In genomic region chr18:74596959-74597661, GRCh38 we compare ENCODE assay signal across 8 cellular contexts. TPM values are rescaled to one million over a fixed set of nuclear protein-coding genes. Genes with fewer than 3 reads are reported as not detected.
A peak's percentile ranks its signal among the peaks of the same experiment; 100 is the strongest.
DNase-seq lines count a peak whose midpoint lies in the region; ATAC-seq and TF ChIP-seq lines count a peak whose summit lies in the region.

No MANE protein-coding gene starts in this region.

- H3K4me3 ChIP-seq in CD4-positive, alpha-beta memory T cell (ENCODE audit: low read length in 2 of 2): peak overlapping the region; percentile 98 to 99
- peak overlapping the region; percentile 97 for H3K4me3 ChIP-seq in PC-3 (ENCODE audit: low read length)
- peak overlapping the region; percentile 93 for H3K4me3 ChIP-seq in neural progenitor cell
- H3K4me3 ChIP-seq in stomach smooth muscle (ENCODE audit: low read length in 2 of 2): peak overlapping the region; percentile 96 to 97

- H3K36me3 Mint-ChIP-seq in CD4-positive, alpha-beta memory T cell: peaks cover 28 to 45% of the 10 kb centered on the region in 2 donors
- peaks cover 12% of the 10 kb centered on the region for H3K36me3 Mint-ChIP-seq in neural progenitor cell

- H3K9me2 ChIP-seq in PC-3 (replicated peaks; ENCODE audit: low read length): no peaks in the 10 kb centered on the region

- H3K9me3 Mint-ChIP-seq in CD4-positive, alpha-beta memory T cell: peaks cover 0 to 3% (median 0%) of the 10 kb centered on the region in 8 donors
- no peaks in the 10 kb centered on the region for H3K9me3 Mint-ChIP-seq in neural progenitor cell

- DNase-seq in CD4-positive, alpha-beta memory T cell: peak in 1 of 5 donors; percentile 77
- DNase-seq in GM19240 (ENCODE audit: insufficient read length, low spot score) (peak; percentile 14), PC-3 (no peak), activated T-helper 1 cell treated with Interleukin-2 at 50 U/mL for 16 hours (ENCODE audit: low read depth) (peak; percentile 55), fibroblast of peridontal ligament (ENCODE audit: extremely low read depth) (peak; percentile 75), neural progenitor cell (ENCODE audit: low spot score) (peak; percentile 79)

- BruUV-seq in PC-3 (replicated peaks; lab: Mats Ljungman, UMichigan): TSS peak; percentile 73

- no peaks in the 10 kb centered on the region for H3K9me3 ChIP-seq in CD4-positive, alpha-beta memory T cell (ENCODE audit: control insufficient read depth in 1 of 2, low read length in 2 of 2)
- H3K9me3 ChIP-seq in PC-3 (ENCODE audit: low read length) (no peaks in the 10 kb centered on the region), neural progenitor cell (ENCODE audit: low read depth) (no peaks in the 10 kb centered on the region), stomach smooth muscle (ENCODE audit: control insufficient read depth in 2 of 2, low read length in 2 of 2) (no peaks in the 10 kb centered on the region)

- H2AFZ ChIP-seq in PC-3 (ENCODE audit: low read length): peak overlapping the region; percentile 100
- peak overlapping the region; percentile 100 for H2AFZ ChIP-seq in neural progenitor cell (replicated peaks)

- peak overlapping the region; percentile 99 for H3K9ac ChIP-seq in PC-3 (ENCODE audit: low read length)
- H3K9ac ChIP-seq in neural progenitor cell: peak overlapping the region; percentile 91
- peak overlapping the region; percentile 99 for H3K9ac ChIP-seq in stomach smooth muscle (ENCODE audit: low read length in 2 of 2)

- H3F3A ChIP-seq in PC-3 (ENCODE audit: low read length, unreplicated experiment) (no peaks in the 10 kb centered on the region), neural progenitor cell (ENCODE audit: low read depth) (no peaks in the 10 kb centered on the region)

- no peaks in the 10 kb centered on the region for H3K27me3 Mint-ChIP-seq in CD4-positive, alpha-beta memory T cell
- H3K27me3 Mint-ChIP-seq in neural progenitor cell (ENCODE audit: insufficient read depth, low read depth): peaks cover 2% of the 10 kb centered on the region

- ATAC-seq in HG03457 (IDR thresholded peaks at IDR 0.05; ENCODE audit: unreplicated experiment) (peak; percentile 28), PC-3 (peak; percentile 42)

- peak overlapping the region; percentile 98 to 99 (median 99) for H3K27ac Mint-ChIP-seq in CD4-positive, alpha-beta memory T cell
- H3K27ac Mint-ChIP-seq in neural progenitor cell: peak overlapping the region; percentile 98

- POLR2A ChIA-PET in CD4-positive, alpha-beta memory T cell (lab: Charles Lee; ENCODE audit: partially characterized antibody): interaction anchor here (0.6 to 4.0 kb wide), 23 partner anchors 8 to 619 kb away, joined by 3 to 56 read pairs (median 4); partner anchors contain the start of genes CNDP2, FBXO15, PTGR3 and TSHZ1
- POLR2A ChIA-PET in PC-3 (lab: Charles Lee; ENCODE audit: unreplicated experiment): no interaction called here

- H3K27ac ChIP-seq in CD4-positive, alpha-beta memory T cell (ENCODE audit: low read depth, low read length): peak overlapping the region; percentile 93
- H3K27ac ChIP-seq in PC-3 (ENCODE audit: low read length) (peak overlapping the region; percentile 85), neural progenitor cell (peak overlapping the region; percentile 91), stomach smooth muscle (ENCODE audit: low read length) (peak overlapping the region; percentile 99)

- peaks cover 57% of the 10 kb centered on the region for H3K79me2 ChIP-seq in PC-3 (ENCODE audit: low read length)
- peaks cover 43% of the 10 kb centered on the region for H3K79me2 ChIP-seq in neural progenitor cell (ENCODE audit: low read depth)

- peaks cover 7% of the 10 kb centered on the region for H3K36me3 ChIP-seq in CD4-positive, alpha-beta memory T cell (ENCODE audit: insufficient read depth, low read length)
- H3K36me3 ChIP-seq in PC-3 (ENCODE audit: low read depth, low read length): no peaks in the 10 kb centered on the region
- H3K36me3 ChIP-seq in neural progenitor cell: no peaks in the 10 kb centered on the region
- H3K36me3 ChIP-seq in stomach smooth muscle (ENCODE audit: control insufficient read depth in 2 of 2, insufficient read depth in 2 of 2, low read length in 2 of 2): peaks cover 3 to 16% of the 10 kb centered on the region in 2 donors

- CTCF ChIA-PET in CD4-positive, alpha-beta memory T cell (lab: Charles Lee; ENCODE audit: partially characterized antibody): interaction anchor here (1.0 to 2.7 kb wide), 6 partner anchors 31 to 646 kb away, joined by 3 to 10 read pairs (median 4); partner anchors contain the start of gene TSHZ1
- CTCF ChIA-PET in PC-3 (lab: Charles Lee): no interaction called here

- H3K4me1 ChIP-seq in CD4-positive, alpha-beta memory T cell (ENCODE audit: insufficient read depth, low read length): peaks cover 42% of the 10 kb centered on the region
- H3K4me1 ChIP-seq in PC-3 (ENCODE audit: insufficient read depth, low read length) (peaks cover 17% of the 10 kb centered on the region), neural progenitor cell (peaks cover 16% of the 10 kb centered on the region), stomach smooth muscle (ENCODE audit: control insufficient read depth, insufficient read depth, low read length) (peaks cover 20% of the 10 kb centered on the region)

- TF ChIP-seq CTCF in PC-3 (conservative IDR thresholded peaks at IDR 0.05; ENCODE audit: low read depth, low read length) (no peak), neural progenitor cell (IDR thresholded peaks at IDR 0.05) (no peak)

- no peaks in the 10 kb centered on the region for H4K20me1 ChIP-seq in PC-3 (ENCODE audit: low read length)
- no peaks in the 10 kb centered on the region for H4K20me1 ChIP-seq in neural progenitor cell (ENCODE audit: low read depth)

- H3K4me2 ChIP-seq in PC-3 (ENCODE audit: low read length): peak overlapping the region; percentile 94
- peak overlapping the region; percentile 83 for H3K4me2 ChIP-seq in neural progenitor cell

- H3K4me3 Mint-ChIP-seq in CD4-positive, alpha-beta memory T cell: peak overlapping the region; percentile 94 to 99 (median 96)
- peak overlapping the region; percentile 95 for H3K4me3 Mint-ChIP-seq in neural progenitor cell

- peaks cover 32 to 67% (median 44%) of the 10 kb centered on the region in 4 donors for H3K4me1 Mint-ChIP-seq in CD4-positive, alpha-beta memory T cell
- H3K4me1 Mint-ChIP-seq in neural progenitor cell: peaks cover 21% of the 10 kb centered on the region

- no peaks in the 10 kb centered on the region for H3K27me3 ChIP-seq in CD4-positive, alpha-beta memory T cell (ENCODE audit: insufficient read depth, low read length)
- H3K27me3 ChIP-seq in PC-3 (ENCODE audit: low read length) (no peaks in the 10 kb centered on the region), neural progenitor cell (no peaks in the 10 kb centered on the region), stomach smooth muscle (ENCODE audit: control insufficient read depth in 1 of 2, insufficient read depth in 2 of 2, low read length in 2 of 2) (no peaks in the 10 kb centered on the region)

- intact Hi-C loops in CD4-positive, alpha-beta memory T cell (cut with micrococcal nuclease): loop anchor here (1.0 to 5.0 kb wide), 5 partner anchors 98 to 474 kb away; partner anchors contain the start of gene TIMM21
- intact Hi-C loops in PC-3 (cut with micrococcal nuclease): no loop called here

RNA-seq across cellular contexts. Expression of gene ZNF407, which starts 0.6 kb away (rescaled TPM):
- total RNA-seq in CD4-positive, alpha-beta memory T cell: 10 to 100 TPM; 25.8 to 26.9 TPM
- polyA plus RNA-seq in CD4-positive, alpha-beta memory T cell: 1 to 10 TPM; 1.8 to 4.9 TPM
- 8.5 and 9.3 TPM in 2 replicates for total RNA-seq in PC-3 (2014; rRNA removed)
- total RNA-seq in neural progenitor cell (ENCODE audit: low replicate concordance): 7.3 and 9.0 TPM in 2 replicates
